ENCODE assay signal across 22 cellular contexts in the genomic region with DNA sequence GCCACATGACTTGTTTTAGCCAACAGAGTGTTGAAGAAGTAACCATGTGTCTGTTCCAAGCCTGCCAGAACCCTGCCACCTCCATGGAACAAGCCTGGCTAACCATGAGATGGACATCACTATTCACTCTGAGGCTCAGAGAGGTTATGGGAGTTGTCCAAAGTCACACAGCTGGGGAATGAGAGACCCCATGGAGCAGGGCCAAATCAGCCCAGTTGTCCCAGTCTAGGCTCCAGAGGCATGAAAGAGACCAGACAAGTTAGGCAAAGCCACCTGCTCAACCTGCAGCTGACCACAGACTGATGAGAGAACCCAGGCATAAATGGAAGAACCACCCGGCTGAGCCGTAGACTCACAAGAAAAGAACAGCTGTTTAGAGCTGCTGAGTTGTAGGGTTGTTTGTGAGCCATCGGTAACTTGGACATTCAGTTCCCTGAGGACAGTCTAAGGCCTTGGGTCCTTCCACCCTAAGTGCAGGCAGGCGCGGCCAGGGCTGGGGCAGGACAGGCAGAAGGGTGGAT.
DNase-seq lines count a peak whose midpoint lies in the region; ATAC-seq, FAIRE-seq and TF ChIP-seq lines count a peak whose summit lies in the region.
"Had no signal": no experiment of that assay in that cellular context is flagged by ENCODE, and none has a peak within 500 bp of the region (broad histone marks: within the 10 kb centered on the region; RNA-seq: fewer than 3 reads in every experiment).

No MANE protein-coding gene starts in this region.

- no peaks in the 10 kb centered on the region for H3K79me1 ChIP-seq in mesenchymal stem cell (replicated peaks; ENCODE audit: low read length, poor library complexity, severe bottlenecking)

- no peak overlapping the region for H2BK120ac ChIP-seq in mesenchymal stem cell (ENCODE audit: low read depth, low read length)

- ATAC-seq in activated CD4-positive, alpha-beta T cell treated with anti-CD3 and anti-CD28 coated beads for 36 hours: no peak
- ATAC-seq in GM18511 (IDR thresholded peaks at IDR 0.05; ENCODE audit: unreplicated experiment): no peak
- ATAC-seq: GM23338 had no signal

- H3K4me2 ChIP-seq in GM23248 (ENCODE audit: unreplicated experiment) (peak overlapping the region; percentile 10), astrocyte (ENCODE audit: low read length) (peak overlapping the region; percentile 61), mesenchymal stem cell (ENCODE audit: low read length, poor library complexity, severe bottlenecking) (no peak overlapping the region)
- H3K4me2 ChIP-seq: BLaER1 treated with 17β-estradiol and CSF1 and Interleukin-3, amounts not matched to agents 10 nM and 100 nM; GM23338 had no signal

- H3K4me3 ChIP-seq in GM23248 (no peak overlapping the region), astrocyte (ENCODE audit: insufficient read depth, low read depth, low read length) (no peak overlapping the region), mesenchymal stem cell (ENCODE audit: insufficient read depth in 1 of 2, low read depth in 1 of 2, low read length in 2 of 2) (no peak overlapping the region)
- H3K4me3 ChIP-seq: BLaER1 treated with 17β-estradiol and CSF1 and Interleukin-3, amounts not matched to agents 10 nM and 100 nM; GM23338; Peyer's patch; SJCRH30 had no signal

- H2BK15ac ChIP-seq in mesenchymal stem cell (ENCODE audit: low read depth, poor library complexity, severe bottlenecking): no peak overlapping the region

- peaks cover 22% of the 10 kb centered on the region for H3K4me1 Mint-ChIP-seq in activated CD4-positive, alpha-beta T cell treated with anti-CD3 and anti-CD28 coated beads for 36 hours
- H3K4me1 Mint-ChIP-seq in astrocyte (ENCODE audit: low read depth, unreplicated experiment): peaks cover 10% of the 10 kb centered on the region

- peak; percentile 17 for FAIRE-seq in astrocyte (lab: Jason Lieb, UNC)
- FAIRE-seq: GM12891 had no signal

- TF ChIP-seq CTCF in astrocyte (IDR thresholded peaks at IDR 0.05; ENCODE audit: insufficient read depth, low read depth, low read length) (no peak), RWPE1 (conservative IDR thresholded peaks at IDR 0.05; ENCODE audit: low read depth) (no peak)

- H2AFZ ChIP-seq in GM23248: no peak overlapping the region
- no peak overlapping the region for H2AFZ ChIP-seq in astrocyte (ENCODE audit: low read depth, low read length)
- H2AFZ ChIP-seq in mesenchymal stem cell (ENCODE audit: low read depth, low read length): no peak overlapping the region
- H2AFZ ChIP-seq: GM23338 had no signal

- H3K9me2 ChIP-seq in GM23248 (ENCODE audit: insufficient read depth): no peaks in the 10 kb centered on the region

- H3K9ac ChIP-seq in GM23248 (no peak overlapping the region), astrocyte (ENCODE audit: low read length) (peak overlapping the region; percentile 24), mesenchymal stem cell (ENCODE audit: low read length) (peak overlapping the region; percentile 32)
- H3K9ac ChIP-seq: BLaER1 treated with 17β-estradiol and CSF1 and Interleukin-3, amounts not matched to agents 10 nM and 100 nM had no signal

- in situ Hi-C loops in GM23248 (cut with MboI): no loop called here

- peaks cover 4% of the 10 kb centered on the region for H3K9me3 Mint-ChIP-seq in activated CD4-positive, alpha-beta T cell treated with anti-CD3 and anti-CD28 coated beads for 36 hours (ENCODE audit: low read depth)
- no peaks in the 10 kb centered on the region for H3K9me3 Mint-ChIP-seq in astrocyte (ENCODE audit: unreplicated experiment)

- no peaks in the 10 kb centered on the region for H3K9me3 ChIP-seq in GM23248 (ENCODE audit: low read depth)
- H3K9me3 ChIP-seq in astrocyte (ENCODE audit: insufficient read depth, low read depth, low read length): no peaks in the 10 kb centered on the region
- no peaks in the 10 kb centered on the region for H3K9me3 ChIP-seq in mesenchymal stem cell (ENCODE audit: control insufficient read depth, low read length)
- H3K9me3 ChIP-seq: BLaER1 treated with 17β-estradiol and CSF1 and Interleukin-3, amounts not matched to agents 10 nM and 100 nM; Peyer's patch; SJCRH30 had no signal

- no peak overlapping the region for H3K27ac ChIP-seq in GM23248
- peak overlapping the region; percentile 51 for H3K27ac ChIP-seq in astrocyte (ENCODE audit: low read depth, low read length)
- no peak overlapping the region for H3K27ac ChIP-seq in mesenchymal stem cell (ENCODE audit: low read length, poor library complexity, severe bottlenecking)
- no peak overlapping the region for H3K27ac ChIP-seq in RWPE1
- H3K27ac ChIP-seq: BLaER1 treated with 17β-estradiol and CSF1 and Interleukin-3, amounts not matched to agents 10 nM and 100 nM; Peyer's patch; SJCRH30 had no signal

- peak overlapping the region; percentile 26 for H3K4me3 Mint-ChIP-seq in activated CD4-positive, alpha-beta T cell treated with anti-CD3 and anti-CD28 coated beads for 36 hours
- H3K4me3 Mint-ChIP-seq in astrocyte (ENCODE audit: unreplicated experiment): no peak overlapping the region
- H3K4me3 Mint-ChIP-seq: CD4-positive, alpha-beta memory T cell; GM23338 had no signal

- H3K4me1 ChIP-seq in GM23248 (ENCODE audit: insufficient read depth): peaks cover 9% of the 10 kb centered on the region
- peaks cover 8% of the 10 kb centered on the region for H3K4me1 ChIP-seq in astrocyte (ENCODE audit: insufficient read depth, low read length)
- peaks cover 3% of the 10 kb centered on the region for H3K4me1 ChIP-seq in mesenchymal stem cell (ENCODE audit: control insufficient read depth, insufficient read depth, low read depth, low read length)
- H3K4me1 ChIP-seq: BLaER1 treated with 17β-estradiol and CSF1 and Interleukin-3, amounts not matched to agents 10 nM and 100 nM; Peyer's patch had no signal

- POLR2A ChIA-PET in activated CD4-positive, alpha-beta T cell treated with anti-CD3 and anti-CD28 coated beads for 36 hours (lab: Charles Lee): interaction anchor here (0.9 to 1.1 kb wide), 3 partner anchors 11 to 81 kb away, joined by 3 to 6 read pairs (median 4); partner anchors contain the start of gene NUP50
- POLR2A ChIA-PET in RWPE1 (lab: Yijun Ruan, JAX; ENCODE audit: low non-redundant PET): no interaction called here

- peak overlapping the region; percentile 64 for H3K27ac Mint-ChIP-seq in activated CD4-positive, alpha-beta T cell treated with anti-CD3 and anti-CD28 coated beads for 36 hours
- H3K27ac Mint-ChIP-seq in astrocyte (ENCODE audit: unreplicated experiment): peak overlapping the region; percentile 68
- H3K27ac Mint-ChIP-seq: CD4-positive, alpha-beta memory T cell; GM23338 had no signal

- no peak overlapping the region for H4K91ac ChIP-seq in mesenchymal stem cell (ENCODE audit: low read length)

- no peak overlapping the region for H3K18ac ChIP-seq in mesenchymal stem cell (ENCODE audit: low read depth in 1 of 2, low read length in 2 of 2)

- no peaks in the 10 kb centered on the region for H4K20me1 ChIP-seq in GM23248 (ENCODE audit: insufficient read depth)
- no peaks in the 10 kb centered on the region for H4K20me1 ChIP-seq in astrocyte (ENCODE audit: insufficient read depth, low read length)
- H4K20me1 ChIP-seq: BLaER1 treated with 17β-estradiol and CSF1 and Interleukin-3, amounts not matched to agents 10 nM and 100 nM had no signal

- H3K27me3 Mint-ChIP-seq in activated CD4-positive, alpha-beta T cell treated with anti-CD3 and anti-CD28 coated beads for 36 hours: peaks cover 31% of the 10 kb centered on the region
- peaks cover 19% of the 10 kb centered on the region for H3K27me3 Mint-ChIP-seq in astrocyte (ENCODE audit: low read depth, unreplicated experiment)

- H3F3A ChIP-seq in GM23248 (ENCODE audit: insufficient read depth): peaks cover 16% of the 10 kb centered on the region

- no peak overlapping the region for H2BK12ac ChIP-seq in mesenchymal stem cell (ENCODE audit: low read length in 2 of 2)

- H3K14ac ChIP-seq in mesenchymal stem cell (ENCODE audit: low read length in 2 of 2): no peak overlapping the region

- WGBS in GM23248 (ENCODE audit: low coverage in 1 of 2, low lambda C conversion rate in 2 of 2, missing lambda C conversion rate in 2 of 2), 2 experiments: 90 to 91% methylated on average over 5 of the region's 5 CpGs
- 97% methylated on average over 5 of the region's 5 CpGs for WGBS in mesenchymal stem cell

- DNase-seq in activated CD4-positive, alpha-beta T cell treated with anti-CD3 and anti-CD28 coated beads for 36 hours: no peak
- DNase-seq in activated CD4-positive, alpha-beta T cell treated with anti-CD3 and anti-CD28 coated beads for 4 hours: no peak
- DNase-seq in GM23248 (no peak), astrocyte (ENCODE audit: low read depth) (no peak), mesenchymal stem cell (no peak), pons (ENCODE audit: low spot score) (no peak), RWPE1 (ENCODE audit: low spot score) (no peak)
- DNase-seq: 8988T; CD4-positive, alpha-beta memory T cell; DMS153; Kasumi-1; NCI-H1092; NCI-H1436; NCI-H2029; NCI-H226; NCI-H774; Peyer's patch had no signal

- CTCF ChIA-PET in activated CD4-positive, alpha-beta T cell treated with anti-CD3 and anti-CD28 coated beads for 36 hours (lab: Charles Lee): interaction anchor here (1.3 to 2.7 kb wide), 3 partner anchors 11 to 124 kb away, joined by 3 to 9 read pairs (median 3); no protein-coding TSS in a partner anchor
- CTCF ChIA-PET in RWPE1 (lab: Yijun Ruan, JAX): no interaction called here

- no peak overlapping the region for H3K23ac ChIP-seq in mesenchymal stem cell (ENCODE audit: low read length in 2 of 2)

- H4K8ac ChIP-seq in mesenchymal stem cell (ENCODE audit: low read length): no peak overlapping the region

- H3K79me2 ChIP-seq in GM23248 (ENCODE audit: insufficient read depth): no peaks in the 10 kb centered on the region
- H3K79me2 ChIP-seq in astrocyte (ENCODE audit: insufficient read depth, low read length): no peaks in the 10 kb centered on the region

- H3K27me3 ChIP-seq in GM23248 (replicated peaks; ENCODE audit: insufficient read depth): peaks cover 13% of the 10 kb centered on the region; the same call in 1 of the 2 replicates
- H3K27me3 ChIP-seq in astrocyte (ENCODE audit: insufficient read depth, low read length): no peaks in the 10 kb centered on the region
- H3K27me3 ChIP-seq in mesenchymal stem cell (ENCODE audit: control insufficient read depth in 1 of 2, insufficient read depth in 1 of 2, low read length in 2 of 2): peaks cover 10 to 31% of the 10 kb centered on the region in 2 experiments
- H3K27me3 ChIP-seq: BLaER1 treated with 17β-estradiol and CSF1 and Interleukin-3, amounts not matched to agents 10 nM and 100 nM; Peyer's patch; SJCRH30 had no signal

- no peak overlapping the region for H2AK5ac ChIP-seq in mesenchymal stem cell (ENCODE audit: low read length, severe bottlenecking)

- intact Hi-C loops in activated CD4-positive, alpha-beta T cell treated with anti-CD3 and anti-CD28 coated beads for 36 hours (cut with DNase I, micrococcal nuclease): loop anchor here (1.0 to 5.0 kb wide), 5 partner anchors 20 to 397 kb away; no protein-coding TSS in a partner anchor

- no peaks in the 10 kb centered on the region for H3K36me3 ChIP-seq in GM23248 (ENCODE audit: low read depth)
- no peaks in the 10 kb centered on the region for H3K36me3 ChIP-seq in astrocyte (ENCODE audit: insufficient read depth, low read length)
- no peaks in the 10 kb centered on the region for H3K36me3 ChIP-seq in mesenchymal stem cell (ENCODE audit: control insufficient read depth in 1 of 2, insufficient read depth in 2 of 2, low read depth in 1 of 2, low read length in 2 of 2)
- H3K36me3 ChIP-seq: BLaER1 treated with 17β-estradiol and CSF1 and Interleukin-3, amounts not matched to agents 10 nM and 100 nM; Peyer's patch; SJCRH30 had no signal

- H2BK5ac ChIP-seq in mesenchymal stem cell (ENCODE audit: low read depth, low read length, poor library complexity, severe bottlenecking): no peak overlapping the region

- H3K4ac ChIP-seq in mesenchymal stem cell (ENCODE audit: low read depth in 1 of 2, low read length in 2 of 2): no peak overlapping the region

- H3K36me3 Mint-ChIP-seq in activated CD4-positive, alpha-beta T cell treated with anti-CD3 and anti-CD28 coated beads for 36 hours (ENCODE audit: low read depth): peaks cover 2% of the 10 kb centered on the region
- H3K36me3 Mint-ChIP-seq in astrocyte (ENCODE audit: low read depth, unreplicated experiment): no peaks in the 10 kb centered on the region
- H3K36me3 Mint-ChIP-seq: CD4-positive, alpha-beta memory T cell had no signal
